Comparison of ENCODE assay signal across 8 cellular contexts in genomic region chr3:42701371-42702065, GRCh38. TPM values are rescaled to one million over a fixed set of nuclear protein-coding genes. Genes with fewer than 3 reads are reported as not detected.
DNase-seq lines count a peak whose midpoint lies in the region; ATAC-seq and TF ChIP-seq lines count a peak whose summit lies in the region.

No MANE protein-coding gene starts in this region.

- H3K4me3 ChIP-seq in neural progenitor cell (no peak overlapping the region), thoracic aorta (no peak overlapping the region)

- H3K36me3 Mint-ChIP-seq in neural progenitor cell: no peaks in the 10 kb centered on the region

- no peaks in the 10 kb centered on the region for H3K36me3 ChIP-seq in neural progenitor cell
- no peaks in the 10 kb centered on the region for H3K36me3 ChIP-seq in thoracic aorta

- DNase-seq in GM10266 (ENCODE audit: extremely low spot score) (peak; percentile 70), NOMO-1 treated with DMSO at 0.1 percent for 48 hours (lab: John Stamatoyannopoulos, UW; ENCODE audit: unreplicated experiment) (peak; percentile 58), activated T-cell treated with anti-CD3 and anti-CD28 coated beads for 1 hour (ENCODE audit: low read depth) (peak; percentile 47), fibroblast of peridontal ligament (ENCODE audit: extremely low read depth) (peak; percentile 7), neural progenitor cell (ENCODE audit: low spot score) (peak; percentile 90), thoracic aorta (ENCODE audit: low spot score) (peak; percentile 12), NCI-H82 (lab: John Stamatoyannopoulos, UW) (no peak), NCI-H187 (lab: John Stamatoyannopoulos, UW) (no peak)

- H3K9me3 Mint-ChIP-seq in neural progenitor cell: peaks cover 2% of the 10 kb centered on the region

- H3K9ac ChIP-seq in neural progenitor cell: no peak overlapping the region

- H3K4me3 Mint-ChIP-seq in neural progenitor cell: no peak overlapping the region

- H2AFZ ChIP-seq in neural progenitor cell (replicated peaks): no peak overlapping the region

- no peaks in the 10 kb centered on the region for H3K27me3 ChIP-seq in neural progenitor cell
- H3K27me3 ChIP-seq in thoracic aorta (replicated peaks; ENCODE audit: insufficient read depth): no peaks in the 10 kb centered on the region

- H3K4me2 ChIP-seq in neural progenitor cell: no peak overlapping the region

- TF ChIP-seq CTCF in GM10266 (IDR thresholded peaks at IDR 0.05; ENCODE audit: control insufficient read depth, insufficient read depth, low read depth, missing control alignments) (no peak), neural progenitor cell (IDR thresholded peaks at IDR 0.05) (no peak), thoracic aorta (IDR thresholded peaks at IDR 0.05) (no peak)

- H3K4me1 Mint-ChIP-seq in neural progenitor cell: no peaks in the 10 kb centered on the region

- H3K9me3 ChIP-seq in neural progenitor cell (ENCODE audit: low read depth) (no peaks in the 10 kb centered on the region), thoracic aorta (no peaks in the 10 kb centered on the region)

- H4K20me1 ChIP-seq in neural progenitor cell (ENCODE audit: low read depth): peaks cover 14% of the 10 kb centered on the region

- H3F3A ChIP-seq in neural progenitor cell (ENCODE audit: low read depth): no peaks in the 10 kb centered on the region

- H3K27ac ChIP-seq in neural progenitor cell: no peak overlapping the region
- no peak overlapping the region for H3K27ac ChIP-seq in thoracic aorta

- ATAC-seq in thoracic aorta (ENCODE audit: insufficient number of reproducible peaks, low FRiP score, low read depth): no peak

- peaks cover 15% of the 10 kb centered on the region for H3K27me3 Mint-ChIP-seq in neural progenitor cell (ENCODE audit: insufficient read depth, low read depth)

- H3K27ac Mint-ChIP-seq in neural progenitor cell: no peak overlapping the region

- H3K4me1 ChIP-seq in neural progenitor cell (no peaks in the 10 kb centered on the region), thoracic aorta (ENCODE audit: control insufficient read depth in 1 of 2, low read depth in 2 of 2) (peaks cover 0 to 17% of the 10 kb centered on the region in 2 donors)

- no peaks in the 10 kb centered on the region for H3K79me2 ChIP-seq in neural progenitor cell (ENCODE audit: low read depth)

RNA-seq across cellular contexts. Expression of gene HHATL, which starts 1.1 kb away (rescaled TPM):
- total RNA-seq in neural progenitor cell (ENCODE audit: low replicate concordance): not detected in 2 replicates
- not detected for total RNA-seq in thoracic aorta

RNA-seq across cellular contexts. Expression of gene KLHL40, which starts 16.2 kb away (rescaled TPM):
- not detected in 2 replicates for total RNA-seq in neural progenitor cell (ENCODE audit: low replicate concordance)
- not detected for total RNA-seq in thoracic aorta

RNA-seq across cellular contexts. Expression of gene ZBTB47, which starts 48.0 kb away (rescaled TPM):
- 4.4 and 5.7 TPM in 2 replicates for total RNA-seq in neural progenitor cell (ENCODE audit: low replicate concordance)
- 100 to 1,000 TPM in 1 of 2 donors, 10 to 100 TPM in 1; 84.2 to 108 TPM for total RNA-seq in thoracic aorta

Comparison
In these comparisons a context has a peak if more than half of its experiments do, and no peak if none do; other contexts are left out.
1. DNase-seq: peak in GM10266 (single experiment), NOMO-1 treated with DMSO at 0.1 percent for 48 hours (single experiment), activated T-cell treated with anti-CD3 and anti-CD28 coated beads for 1 hour (single experiment), fibroblast of peridontal ligament (single experiment), neural progenitor cell (single experiment) and thoracic aorta (single experiment); none in NCI-H82 (single experiment) and NCI-H187 (0 of 2).
2. RNA of gene ZBTB47, which starts 48.0 kb away (total RNA-seq): 84.2 to 108 TPM in thoracic aorta; 4.4 to 5.7 TPM in neural progenitor cell; every median in the first group is over 10 times any median in the second.